ENCODE assay signal across 29 cellular contexts in genomic region chr4:117811731-117812130, GRCh38.
A peak's percentile ranks its signal among the peaks of the same experiment; 100 is the strongest.
DNase-seq lines count a peak whose midpoint lies in the region; ATAC-seq, FAIRE-seq and TF ChIP-seq lines count a peak whose summit lies in the region.
"Had no signal": no experiment of that assay in that cellular context is flagged by ENCODE, and none has a peak within 500 bp of the region (broad histone marks: within the 10 kb centered on the region; RNA-seq: fewer than 3 reads in every experiment).

No MANE protein-coding gene starts in this region.

- no TSS peak for BruUV-seq in HepG2 (replicated peaks; lab: Mats Ljungman, UMichigan)

- no peaks in the 10 kb centered on the region for H3K79me2 ChIP-seq in HepG2 (ENCODE audit: insufficient read depth, low read length)

- ATAC-seq in right lobe of liver (peak in 3 of 4 donors; percentile 33 to 61 (median 45)), HepG2 (no peak)
- ATAC-seq: A549; CD8-positive, alpha-beta T cell had no signal

- H3K4me3 ChIP-seq in right lobe of liver: no peak overlapping the region
- H3K4me3 ChIP-seq in HepG2 (replicated peaks in 1 of 3; ENCODE audit: insufficient read depth in 1 of 3, low read depth in 2 of 3, low read length in 3 of 3): no peak overlapping the region
- H3K4me3 ChIP-seq: A549; BLaER1; BLaER1 treated with 17β-estradiol and CSF1 and Interleukin-3, amounts not matched to agents 10 nM and 100 nM had no signal

- H3K9ac ChIP-seq in HepG2 (ENCODE audit: insufficient read depth, low read depth, low read length): no peak overlapping the region
- H3K9ac ChIP-seq: BLaER1; BLaER1 treated with 17β-estradiol and CSF1 and Interleukin-3, amounts not matched to agents 10 nM and 100 nM had no signal

- H3K27ac ChIP-seq in right lobe of liver: no peak overlapping the region
- H3K27ac ChIP-seq in HepG2 (ENCODE audit: extremely low read length, insufficient read depth, low read length): no peak overlapping the region
- H3K27ac ChIP-seq: 22Rv1; A549; BLaER1; BLaER1 treated with 17β-estradiol and CSF1 and Interleukin-3, amounts not matched to agents 10 nM and 100 nM; C4-2B had no signal

- POLR2A ChIA-PET in HepG2 (lab: Yijun Ruan, JAX): no interaction called here

- CTCF ChIA-PET in HepG2 (lab: Yijun Ruan, JAX; ENCODE audit: low intra/inter-chr PET ratio, low total read pairs): no interaction called here

- no peaks in the 10 kb centered on the region for H3K9me3 ChIP-seq in right lobe of liver
- no peaks in the 10 kb centered on the region for H3K9me3 ChIP-seq in HepG2 (ENCODE audit: low read length)
- H3K9me3 ChIP-seq: A549; BE2C; BLaER1; BLaER1 treated with 17β-estradiol and CSF1 and Interleukin-3, amounts not matched to agents 10 nM and 100 nM; Caco-2 had no signal

- H2AFZ ChIP-seq in HepG2 (ENCODE audit: low read length): no peak overlapping the region

- no peaks in the 10 kb centered on the region for H4K20me1 ChIP-seq in HepG2 (ENCODE audit: insufficient read depth, low read length)
- H4K20me1 ChIP-seq: BLaER1; BLaER1 treated with 17β-estradiol and CSF1 and Interleukin-3, amounts not matched to agents 10 nM and 100 nM had no signal

- TF ChIP-seq EP300 in HepG2 (IDR thresholded peaks at IDR 0.05; ENCODE audit: low read depth in 2 of 2, low read length in 2 of 2) (no peak), HepG2 (CRISPR knock-in tag; IDR thresholded peaks at IDR 0.05; ENCODE audit: borderline replicate concordance) (no peak)

- no peak for FAIRE-seq in HepG2 (lab: Jason Lieb, UNC)
- FAIRE-seq: A204.1, A549, D721Med had no signal

- in situ Hi-C loops in HepG2 (cut with HindIII; ENCODE audit: extremely low pct_ligation_motif_present, low pct_unique_long_range_greater_than_20kb): no loop called here

- TF ChIP-seq POLR2A in right lobe of liver (IDR thresholded peaks at IDR 0.05) (no peak), HepG2 (IDR thresholded peaks at IDR 0.05; ENCODE audit: insufficient read depth in 1 of 2, low read depth in 2 of 2, low read length in 2 of 2) (no peak)

- no peak for TF ChIP-seq RAD21 in HepG2 (CRISPR knock-in tag; IDR thresholded peaks at IDR 0.05)

- intact Hi-C loops in right lobe of liver (cut with DNase I) (no loop called here), HepG2 (cut with micrococcal nuclease; ENCODE audit: unreplicated experiment) (no loop called here)

- H3K36me3 ChIP-seq in right lobe of liver (no peaks in the 10 kb centered on the region), HepG2 (replicated peaks in 1 of 2; ENCODE audit: control insufficient read depth in 1 of 2, insufficient read depth in 2 of 2, low read length in 2 of 2) (no peaks in the 10 kb centered on the region)
- H3K36me3 ChIP-seq: BE2C; BLaER1; BLaER1 treated with 17β-estradiol and CSF1 and Interleukin-3, amounts not matched to agents 10 nM and 100 nM had no signal

- H3K27me3 ChIP-seq in right lobe of liver: no peaks in the 10 kb centered on the region
- no peaks in the 10 kb centered on the region for H3K27me3 ChIP-seq in HepG2 (ENCODE audit: control insufficient read depth in 1 of 2, insufficient read depth in 2 of 2, low read length in 2 of 2)
- H3K27me3 ChIP-seq: BE2C; BLaER1; BLaER1 treated with 17β-estradiol and CSF1 and Interleukin-3, amounts not matched to agents 10 nM and 100 nM had no signal

- no peak overlapping the region for H3K4me2 ChIP-seq in HepG2 (ENCODE audit: low read depth, low read length)
- H3K4me2 ChIP-seq: A549; BLaER1; BLaER1 treated with 17β-estradiol and CSF1 and Interleukin-3, amounts not matched to agents 10 nM and 100 nM had no signal

- TF ChIP-seq CTCF in right lobe of liver (IDR thresholded peaks at IDR 0.05) (no peak), HepG2 (CRISPR knock-in tag; IDR thresholded peaks at IDR 0.05) (no peak)

- 27% methylated on average over 1 of the region's 1 CpG for WGBS in right lobe of liver (ENCODE audit: insufficient coverage, low coverage, low lambda C conversion rate, missing lambda C conversion rate)
- 3% methylated on average over 1 of the region's 1 CpG for WGBS in HepG2 (ENCODE audit: low lambda C conversion rate)

- DNase-seq in right lobe of liver (no peak), HepG2 (ENCODE audit: low spot score) (no peak)
- DNase-seq: 8988T; ACHN; AML-193; BE2C; C1 segment of cervical spinal cord; Caco-2; Calu3; CD4-positive, alpha-beta memory T cell; CD4-positive, alpha-beta T cell; CD4-positive, CD25-positive, alpha-beta regulatory T cell; CD8-positive, alpha-beta memory T cell; CD8-positive, alpha-beta T cell; COR-L47; DMS 273 treated with DMSO at 0.1 percent for 48 hours; DMS153; DMS53; DMS79; DMS79 treated with DMSO at 0.1 percent for 48 hours; DND-41; EL had no signal

- H3K4me1 ChIP-seq in right lobe of liver (peaks cover 0 to 10% (median 0%) of the 10 kb centered on the region in 4 donors), HepG2 (ENCODE audit: insufficient read depth, low read length) (no peaks in the 10 kb centered on the region)
- H3K4me1 ChIP-seq: A549, BE2C, BLaER1, Caco-2 had no signal

TF ChIP-seq in HepG2, 621 proteins besides CTCF, POLR2A, EP300 and RAD21:
- TF ChIP-seq KLF16 (CRISPR knock-in tag; IDR thresholded peaks at IDR 0.05) (no peak), SRSF1 (optimal IDR thresholded peaks at IDR 0.05; ENCODE audit: low read depth, low read length) (no peak), NFYC (CRISPR knock-in tag; IDR thresholded peaks at IDR 0.05) (no peak), EZH2 (conservative IDR thresholded peaks at IDR 0.05; ENCODE audit: low read depth, low read length) (no peak), ZNF883 (CRISPR knock-in tag; IDR thresholded peaks at IDR 0.05; ENCODE audit: not compliant biosample characterization) (no peak), ZNF335 (CRISPR knock-in tag; IDR thresholded peaks at IDR 0.05) (no peak), RCOR2 (CRISPR knock-in tag; IDR thresholded peaks at IDR 0.05) (no peak), ZNF18 (CRISPR knock-in tag; IDR thresholded peaks at IDR 0.05; ENCODE audit: insufficient replicate concordance) (no peak), SALL1 (CRISPR knock-in tag; IDR thresholded peaks at IDR 0.05) (no peak), ZC3H4 (CRISPR knock-in tag; IDR thresholded peaks at IDR 0.05; ENCODE audit: borderline replicate concordance) (no peak), BCL6 (CRISPR knock-in tag; IDR thresholded peaks at IDR 0.05) (no peak), ZNF580 (CRISPR knock-in tag; IDR thresholded peaks at IDR 0.05; ENCODE audit: borderline replicate concordance, low read depth) (no peak)
TF ChIP-seq in HepG2: peak in this region for 0.
